ENCODE assay signal across 1 cellular context in genomic region chr6:108875161-108875555, GRCh38.
TF ChIP-seq lines count a peak whose summit lies in the region.

No MANE protein-coding gene starts in this region.

TF ChIP-seq in GM12878, 131 proteins besides CTCF, POLR2A, EP300 and RAD21 (continued from another document):
- TF ChIP-seq ESRRA (IDR thresholded peaks at IDR 0.05; ENCODE audit: low read length): no peak
- no peak for TF ChIP-seq POLR2AphosphoS2 (IDR thresholded peaks at IDR 0.05; ENCODE audit: low read depth, low read length)
- no peak for TF ChIP-seq RAD51 (IDR thresholded peaks at IDR 0.05)
- no peak for TF ChIP-seq YY1 (IDR thresholded peaks at IDR 0.05; ENCODE audit: low read depth, low read length)
